In the genomic region with DNA sequence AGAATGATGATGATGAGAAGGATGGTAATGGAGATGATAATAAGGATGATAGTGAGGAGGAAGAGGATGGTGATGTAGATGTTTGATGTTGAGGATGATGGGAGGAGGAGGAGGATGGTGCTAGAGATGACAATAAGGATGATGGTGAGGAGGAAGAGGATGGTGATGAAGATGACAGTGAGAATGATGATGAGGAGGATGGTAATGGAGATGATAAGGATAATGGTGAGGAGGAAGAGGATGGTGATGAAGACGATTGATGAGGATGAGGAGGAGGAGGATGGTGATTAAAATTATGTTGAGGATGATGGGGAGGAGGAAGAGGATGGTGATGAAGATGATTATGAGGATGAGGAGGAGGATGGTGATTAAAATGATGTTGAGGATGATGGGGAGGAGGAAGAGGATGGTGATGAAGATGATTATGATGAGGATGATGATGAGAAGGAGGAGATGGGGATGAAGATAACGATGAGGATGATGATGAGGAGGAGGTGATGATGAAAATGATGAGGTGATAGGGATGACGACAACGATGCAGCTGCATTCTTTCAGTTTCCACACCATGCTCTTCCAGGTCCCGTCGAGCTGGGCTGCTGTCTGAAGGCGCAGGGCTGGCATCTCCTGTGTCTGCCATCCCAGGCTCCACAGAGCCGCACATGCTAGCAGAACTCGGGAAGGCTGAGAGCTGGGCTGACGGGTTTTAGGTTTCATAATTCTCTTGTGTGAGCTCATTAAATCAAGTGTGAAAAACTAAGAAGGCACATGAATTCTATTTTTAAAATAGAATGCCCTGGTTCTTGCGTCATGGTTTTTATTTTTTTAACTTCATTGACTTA, we compare ENCODE assay signal across 13 cellular contexts.
"Had no signal": no experiment of that assay in that cellular context is flagged by ENCODE, and none has a peak within 500 bp of the region (broad histone marks: within the 10 kb centered on the region; RNA-seq: fewer than 3 reads in every experiment).

No MANE protein-coding gene starts in this region.

- H3K4me3 ChIP-seq: cardiac muscle cell, esophagus squamous epithelium, tibial artery had no signal

- H3K27ac ChIP-seq: cardiac muscle cell, esophagus squamous epithelium, tibial artery had no signal

- ATAC-seq: effector memory CD8-positive, alpha-beta T cell; left ventricle myocardium superior; stimulated activated naive CD8-positive, alpha-beta T cell treated with anti-CD3 and anti-CD28 coated beads, Interleukin-15, Interleukin-2, amounts not matched to agents 100 U/mL and 50 U/mL, for 24 hours had no signal

- DNase-seq: activated CD4-positive, alpha-beta T cell treated with anti-CD3 and anti-CD28 coated beads, Interleukin-2, amount 50 U/mL, for 48 hours; activated naive CD8-positive, alpha-beta T cell treated with anti-CD3 and anti-CD28 coated beads for 36 hours; activated T-cell treated with anti-CD3 and anti-CD28 coated beads for 4 hours; amniotic stem cell; effector memory CD8-positive, alpha-beta T cell; esophagus squamous epithelium; left ventricle myocardium superior; occipital lobe; stimulated activated CD4-positive, alpha-beta T cell treated with anti-CD3 and anti-CD28 coated beads, Interleukin-2, amount 100 ng/mL, for 24 hours; stimulated activated naive CD8-positive, alpha-beta T cell treated with anti-CD3 and anti-CD28 coated beads, Interleukin-15, Interleukin-2, amounts not matched to agents 100 U/mL and 50 U/mL, for 24 hours; substantia nigra; tibial artery had no signal
